13 cellular contexts compared by ENCODE assay signal in the genomic region with DNA sequence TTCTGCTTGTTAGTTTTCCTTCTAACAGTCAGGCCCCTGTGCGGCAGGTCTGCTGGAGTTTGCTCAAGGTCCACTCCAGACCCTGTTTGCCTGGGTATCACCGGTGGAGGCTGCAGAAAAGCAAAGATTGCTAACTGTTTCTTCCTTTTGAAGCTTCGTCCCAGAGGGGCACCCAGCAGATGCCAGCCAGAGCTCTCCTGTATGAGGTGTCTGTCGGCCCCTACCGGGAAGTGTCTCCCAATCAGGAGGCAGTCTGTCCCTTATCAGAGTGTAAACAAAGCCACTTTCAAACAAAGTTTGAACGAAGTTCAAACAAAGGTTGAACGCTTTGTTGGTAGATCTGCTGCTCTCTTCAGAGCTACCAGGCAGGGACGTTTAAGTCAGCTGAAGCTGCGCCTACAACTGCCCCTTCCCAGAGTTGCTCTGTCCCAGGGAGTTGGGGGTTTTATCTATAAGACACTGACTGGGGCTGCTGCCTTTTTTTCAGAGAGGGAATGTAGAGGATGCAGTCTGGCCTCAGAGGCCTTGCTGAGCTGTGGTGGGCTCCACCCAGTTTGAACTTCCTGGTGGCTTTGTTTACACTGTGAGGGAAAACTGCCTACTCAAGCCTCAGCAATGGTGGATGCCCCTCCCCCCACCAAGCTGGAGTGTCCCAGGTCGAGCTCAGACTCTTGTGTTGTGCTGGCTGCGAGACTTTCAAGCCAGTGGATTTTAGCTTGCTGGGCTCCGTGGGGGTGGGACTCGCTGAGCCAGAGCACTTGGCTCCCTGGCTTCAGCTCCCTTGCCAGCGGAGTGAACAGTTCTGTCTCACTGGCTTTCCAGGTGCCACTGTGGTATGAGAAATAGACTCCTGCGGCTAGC.
A peak's percentile ranks its signal among the peaks of the same experiment; 100 is the strongest.
DNase-seq lines count a peak whose midpoint lies in the region; ATAC-seq, FAIRE-seq and TF ChIP-seq lines count a peak whose summit lies in the region.
"Had no signal": no experiment of that assay in that cellular context is flagged by ENCODE, and none has a peak within 500 bp of the region (broad histone marks: within the 10 kb centered on the region; RNA-seq: fewer than 3 reads in every experiment).

No MANE protein-coding gene starts in this region.

- H3K4me1 ChIP-seq in mesendoderm (ENCODE audit: control insufficient read depth, low read depth, low read length), result peaks cover 2% of the 10 kb centered on the region

- H3K27me3 ChIP-seq in bronchial epithelial cell (ENCODE audit: control insufficient read depth, insufficient read depth, low read length), result no peaks in the 10 kb centered on the region
- H3K27me3 ChIP-seq in mesendoderm (ENCODE audit: insufficient read depth, low read length, poor library complexity), result no peaks in the 10 kb centered on the region

- peak overlapping the region; percentile 65 for H3K56ac ChIP-seq in mesendoderm (ENCODE audit: low read length)

- H3K79me2 ChIP-seq in mesendoderm (ENCODE audit: control insufficient read depth, insufficient read depth, low read length), result no peaks in the 10 kb centered on the region

- no peak overlapping the region for H4K5ac ChIP-seq in mesendoderm (ENCODE audit: low read length)

- H2AK5ac ChIP-seq in mesendoderm (ENCODE audit: low read length), result no peak overlapping the region

- H2BK5ac ChIP-seq in mesendoderm (ENCODE audit: low read length), result no peak overlapping the region

- no peak overlapping the region for H4K8ac ChIP-seq in mesendoderm (ENCODE audit: low read depth, low read length)

- H3K18ac ChIP-seq in mesendoderm (ENCODE audit: low read length), result peak overlapping the region; percentile 44

- H3K9ac ChIP-seq in mesendoderm (ENCODE audit: low read length), result no peak overlapping the region

- no peak overlapping the region for H2BK120ac ChIP-seq in mesendoderm (ENCODE audit: low read depth, low read length)

- WGBS in mesendoderm (ENCODE audit: extremely low coverage, insufficient coverage, low lambda C conversion rate), result no CpG with 5 or more reads among the region's 15 CpGs

- no peak for TF ChIP-seq CTCF in bronchial epithelial cell (IDR thresholded peaks at IDR 0.05; ENCODE audit: insufficient read depth, low read length, severe bottlenecking)

- H3K36me3 ChIP-seq in bronchial epithelial cell (ENCODE audit: control insufficient read depth, insufficient read depth, low read length) (no peaks in the 10 kb centered on the region), mesendoderm (ENCODE audit: control insufficient read depth, insufficient read depth, low read length) (no peaks in the 10 kb centered on the region)

- no peak overlapping the region for H3K23ac ChIP-seq in mesendoderm (ENCODE audit: low read length)

- H3K4ac ChIP-seq in mesendoderm (ENCODE audit: low read depth, low read length), result peak overlapping the region; percentile 17

- H3K27ac ChIP-seq in mesendoderm (ENCODE audit: low read depth, low read length), result no peak overlapping the region

- FAIRE-seq in HTR-8/SVneo (lab: Jason Lieb, UNC), result peak; percentile 79
- FAIRE-seq in bronchial epithelial cell (lab: Jason Lieb, UNC), result no peak
- FAIRE-seq: endometrium had no signal

- H3K4me3 ChIP-seq in bronchial epithelial cell (ENCODE audit: low read depth, low read length), result no peak overlapping the region
- H3K4me3 ChIP-seq in mesendoderm (ENCODE audit: low read length), result no peak overlapping the region

- no peak overlapping the region for H3K4me2 ChIP-seq in mesendoderm (ENCODE audit: low read length)

- no peak overlapping the region for H2BK15ac ChIP-seq in mesendoderm (replicated peaks; ENCODE audit: low read depth)

- no peaks in the 10 kb centered on the region for H3K79me1 ChIP-seq in mesendoderm (ENCODE audit: low read length)

- peak; percentile 5 for DNase-seq in COLO668 (lab: John Stamatoyannopoulos, UW; ENCODE audit: unreplicated experiment)
- DNase-seq in HTR-8/SVneo (ENCODE audit: insufficient read length, low spot score), result no peak
- DNase-seq in bronchial epithelial cell (ENCODE audit: low read depth), result peak; percentile 38
- DNase-seq in mesendoderm, result peak; percentile 79
- no peak for DNase-seq in HPDE6-E6E7 (ENCODE audit: extremely low spot score)
- no peak for DNase-seq in NCI-H128 (lab: John Stamatoyannopoulos, UW; ENCODE audit: unreplicated experiment)
- DNase-seq in NCI-H146 treated with DMSO at 0.1 percent for 48 hours (lab: John Stamatoyannopoulos, UW; ENCODE audit: unreplicated experiment), result no peak
- DNase-seq: activated CD4-positive, CD25-positive, alpha-beta regulatory T cell treated with anti-CD3 and anti-CD28 coated beads, Interleukin-2, amount 50 U/mL, for 72 hours; amniotic stem cell; SIG-M5; stimulated activated CD4-positive, alpha-beta T cell treated with anti-CD3 and anti-CD28 coated beads, Interleukin-4, amount 100 ng/mL, for 1 hour had no signal

- ATAC-seq in HG03108 (IDR thresholded peaks at IDR 0.05; ENCODE audit: unreplicated experiment), result no peak

Comparison
In these comparisons a context has a peak if more than half of its experiments do, and no peak if none do; other contexts are left out.
1. DNase-seq: peak in COLO668 (single experiment), bronchial epithelial cell (single experiment) and mesendoderm (single experiment); none in HTR-8/SVneo (single experiment), HPDE6-E6E7 (single experiment), NCI-H128 (single experiment) and NCI-H146 treated with DMSO at 0.1 percent for 48 hours (single experiment).